Comparison of ENCODE assay signal across 18 cellular contexts in genomic region chr7:116924741-116925140, GRCh38.
"Had no signal": no experiment of that assay in that cellular context is flagged by ENCODE, and none has a peak within 500 bp of the region (broad histone marks: within the 10 kb centered on the region; RNA-seq: fewer than 3 reads in every experiment).

No MANE protein-coding gene starts in this region.

- ATAC-seq: activated CD4-positive, alpha-beta T cell treated with anti-CD3 and anti-CD28 coated beads for 36 hours; activated CD8-positive, alpha-beta T cell treated with anti-CD3 and anti-CD28 coated beads, Interleukin-2, amount 10 ng/mL, durations not matched to agents 7 days and 5 days; right lobe of liver; stimulated activated naive CD8-positive, alpha-beta T cell treated with anti-CD3 and anti-CD28 coated beads, Interleukin-15, Interleukin-2, amounts not matched to agents 100 U/mL and 50 U/mL, for 24 hours had no signal

- H3K9me3 ChIP-seq: ascending aorta, left ventricle myocardium inferior, right lobe of liver, SJSA1, suprapubic skin had no signal

- H3K4me3 ChIP-seq: ascending aorta, left ventricle myocardium inferior, neural progenitor cell, right lobe of liver, SJSA1, suprapubic skin had no signal

- H3K4me1 ChIP-seq: ascending aorta, left ventricle myocardium inferior, neural progenitor cell, right lobe of liver, SJSA1 had no signal

- H3K27me3 ChIP-seq: ascending aorta, neural progenitor cell, right lobe of liver, SJSA1, suprapubic skin had no signal

- DNase-seq: activated CD4-positive, alpha-beta T cell treated with anti-CD3 and anti-CD28 coated beads for 36 hours; activated CD8-positive, alpha-beta memory T cell treated with anti-CD3 and anti-CD28 coated beads, Interleukin-2, amount 50 U/mL, for 48 hours; activated CD8-positive, alpha-beta T cell treated with anti-CD3 and anti-CD28 coated beads, Interleukin-2, amount 10 ng/mL, durations not matched to agents 7 days and 5 days; activated naive CD4-positive, alpha-beta T cell; cerebellar nuclear complex; foreskin fibroblast; head of caudate nucleus; left ventricle myocardium inferior; mesenchymal stem cell; right lobe of liver; stimulated activated CD4-positive, alpha-beta T cell treated with anti-CD3 and anti-CD28 coated beads, Interleukin-12 subunit alpha, Interleukin-12 subunit beta, amount 100 ng/mL, for 4 hours; stimulated activated naive CD8-positive, alpha-beta T cell treated with anti-CD3 and anti-CD28 coated beads, Interleukin-15, Interleukin-2, amounts not matched to agents 100 U/mL and 50 U/mL, for 24 hours; T-helper 9 cell had no signal

- FAIRE-seq: islet of Langerhans had no signal

- H3K36me3 ChIP-seq: neural progenitor cell, right lobe of liver, SJSA1, suprapubic skin had no signal

- H3K27ac ChIP-seq: ascending aorta, left ventricle myocardium inferior, neural progenitor cell, right lobe of liver, SJSA1, suprapubic skin had no signal
